8 cellular contexts compared by ENCODE assay signal in the genomic region with DNA sequence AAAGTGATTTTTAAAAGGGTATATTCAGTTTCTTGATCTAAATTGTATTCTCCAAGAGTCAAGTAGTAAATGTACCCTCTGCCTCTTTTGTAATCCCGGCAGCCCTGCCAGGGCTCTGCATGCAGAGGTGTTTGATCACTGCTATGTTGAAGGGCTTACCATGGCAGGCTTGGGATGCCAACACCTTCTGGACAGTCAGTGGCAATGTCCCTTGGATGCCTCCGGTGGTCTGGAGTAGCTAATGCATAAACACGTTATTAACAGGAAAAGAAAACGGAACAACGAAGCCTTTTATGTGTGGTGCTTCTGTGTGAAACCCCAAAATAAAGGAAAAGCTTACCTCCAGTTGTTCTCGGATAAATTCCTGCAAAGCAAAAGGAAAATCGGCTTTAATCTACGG. TPM values are rescaled to one million over a fixed set of nuclear protein-coding genes. Genes with fewer than 3 reads are reported as not detected.
DNase-seq lines count a peak whose midpoint lies in the region; ATAC-seq and TF ChIP-seq lines count a peak whose summit lies in the region.

No MANE protein-coding gene starts in this region.

- H3K27ac ChIP-seq in transverse colon (peak overlapping the region in 1 of 4 donors; percentile 4), neuronal stem cell (replicated peaks; ENCODE audit: low read length) (no peak overlapping the region)

- peak; percentile 23 for TF ChIP-seq CTCF in foreskin fibroblast (IDR thresholded peaks at IDR 0.05; ENCODE audit: low read depth, low read length)
- TF ChIP-seq CTCF in transverse colon (IDR thresholded peaks at IDR 0.05), result peak in 3 of 5 experiments; percentile 9 to 15 (median 9)

- H3K4me2 ChIP-seq in neuronal stem cell (ENCODE audit: insufficient read depth, low read length, poor library complexity, severe bottlenecking), result no peak overlapping the region

- no peak overlapping the region for H2BK120ac ChIP-seq in neuronal stem cell (ENCODE audit: low read depth, low read length)

- H2AFZ ChIP-seq in neuronal stem cell (ENCODE audit: low read length), result no peak overlapping the region

- intact Hi-C loops in Right ventricle myocardium inferior (cut with DNase I), result loop anchor here (2.0 kb wide), 1 partner anchor 20 kb away; a partner anchor contains a TSS
- intact Hi-C loops in cardiac septum (cut with DNase I), result no loop called here
- intact Hi-C loops in transverse colon (cut with DNase I; ENCODE audit: low total_unique reads), result no loop called here
- intact Hi-C loops in head of caudate nucleus (cut with DNase I), result no loop called here

- H4K91ac ChIP-seq in neuronal stem cell (ENCODE audit: low read depth, low read length, poor library complexity), result no peak overlapping the region

- H3K27me3 ChIP-seq in transverse colon, result no peaks in the 10 kb centered on the region
- no peaks in the 10 kb centered on the region for H3K27me3 ChIP-seq in neuronal stem cell (ENCODE audit: control insufficient read depth in 3 of 3, insufficient read depth in 3 of 3, low read depth in 1 of 3, low read length in 3 of 3)

- no peak overlapping the region for H3K14ac ChIP-seq in neuronal stem cell (ENCODE audit: low read length)

- no peak overlapping the region for H3K18ac ChIP-seq in neuronal stem cell (ENCODE audit: low read length)

- TF ChIP-seq EP300 in transverse colon (IDR thresholded peaks at IDR 0.05; ENCODE audit: low read depth), result no peak

- no peak overlapping the region for H2AK5ac ChIP-seq in neuronal stem cell (ENCODE audit: low read depth, low read length)

- 73 to 78% methylated on average over 8 of the region's 8 CpGs for WGBS in transverse colon (ENCODE audit: low coverage in 1 of 2), 2 donors
- no CpG with 5 or more reads among the region's 8 CpGs for WGBS in neuronal stem cell (ENCODE audit: extremely low coverage in 2 of 2, insufficient read length in 2 of 2, insufficient replicate concordance in 1 of 2), 2 donors

- H3K9ac ChIP-seq in neuronal stem cell (ENCODE audit: low read depth, low read length, poor library complexity), result no peak overlapping the region

- in situ Hi-C loops in transverse colon (cut with MboI; ENCODE audit: low pct_ligation_motif_present in 1 of 4, low pct_unique_long_range_greater_than_20kb in 1 of 4, low sequenced_read_pairs in 3 of 4), result no loop called here

- no peak overlapping the region for H2BK15ac ChIP-seq in neuronal stem cell (ENCODE audit: low read length)

- TF ChIP-seq POLR2A in transverse colon (IDR thresholded peaks at IDR 0.05), result no peak

- H3K9me3 ChIP-seq in transverse colon, result no peaks in the 10 kb centered on the region
- H3K9me3 ChIP-seq in neuronal stem cell (replicated peaks in 1 of 2; ENCODE audit: control insufficient read depth in 2 of 2, insufficient read depth in 1 of 2, low read depth in 1 of 2, low read length in 2 of 2), result peaks cover 0 to 3% of the 10 kb centered on the region in 2 donors

- H3K4me3 ChIP-seq in foreskin fibroblast (ENCODE audit: low read depth in 1 of 2, low read length in 2 of 2) (no peak overlapping the region), transverse colon (no peak overlapping the region), neuronal stem cell (ENCODE audit: low read length in 2 of 2) (no peak overlapping the region)

- no peak overlapping the region for H2BK12ac ChIP-seq in neuronal stem cell (ENCODE audit: low read length)

- no peak overlapping the region for H2BK5ac ChIP-seq in neuronal stem cell (ENCODE audit: low read length)

- H3K23ac ChIP-seq in neuronal stem cell (ENCODE audit: low read depth, low read length, poor library complexity), result no peak overlapping the region

- H3K4me1 ChIP-seq in transverse colon, result peaks cover 0 to 26% (median 9%) of the 10 kb centered on the region in 4 donors
- no peaks in the 10 kb centered on the region for H3K4me1 ChIP-seq in neuronal stem cell (ENCODE audit: control insufficient read depth in 2 of 2, insufficient read depth in 1 of 2, low read depth in 1 of 2, low read length in 2 of 2)

- peak; percentile 96 for ATAC-seq in Right ventricle myocardium inferior

- no peak overlapping the region for H4K8ac ChIP-seq in neuronal stem cell (ENCODE audit: low read depth, low read length)

- no peaks in the 10 kb centered on the region for H3K79me1 ChIP-seq in neuronal stem cell (ENCODE audit: low read depth, low read length)

- H3K36me3 ChIP-seq in transverse colon, result peaks cover 0 to 39% (median 12%) of the 10 kb centered on the region in 4 donors
- H3K36me3 ChIP-seq in neuronal stem cell (replicated peaks in 1 of 2; ENCODE audit: control insufficient read depth in 2 of 2, insufficient read depth in 2 of 2, low read length in 2 of 2), result peaks cover 12 to 15% of the 10 kb centered on the region in 2 donors

- no peak overlapping the region for H3K4ac ChIP-seq in neuronal stem cell (ENCODE audit: low read length)

- DNase-seq in Right ventricle myocardium inferior (ENCODE audit: missing footprints) (peak; percentile 75), cardiac septum (ENCODE audit: low spot score) (no peak), RPMI8226 (peak; percentile 19), foreskin fibroblast (peak in 1 of 2 donors; percentile 36), transverse colon (no peak), head of caudate nucleus (no peak), neuronal stem cell (ENCODE audit: low spot score) (no peak)
- DNase-seq in activated CD4-positive, CD25-positive, alpha-beta regulatory T cell treated with anti-CD3 and anti-CD28 coated beads, Interleukin-2, amount 50 U/mL, for 72 hours, result no peak

RNA-seq across cellular contexts. Expression of a gene that starts 19.9 kb away (rescaled TPM):
- 34.0 TPM for total RNA-seq in Right ventricle myocardium inferior
- 36.4 TPM for total RNA-seq in cardiac septum
- 10 to 100 TPM; 42.9 to 55.4 (median 51.1) TPM for total RNA-seq in transverse colon
- polyA plus RNA-seq in neuronal stem cell (2013, experiment 1 of 2), result 27.5 TPM
- polyA plus RNA-seq in neuronal stem cell (2013, experiment 2 of 2), result 27.3 TPM

RNA-seq across cellular contexts. Expression of a gene that starts 28.6 kb away (rescaled TPM):
- 20.2 TPM for total RNA-seq in Right ventricle myocardium inferior
- total RNA-seq in cardiac septum, result 20.0 TPM
- 10 to 100 TPM; 24.5 to 58.3 (median 42.5) TPM for total RNA-seq in transverse colon
- 7.5 TPM for polyA plus RNA-seq in neuronal stem cell (2013, experiment 1 of 2)
- 6.7 TPM for polyA plus RNA-seq in neuronal stem cell (2013, experiment 2 of 2)

RNA-seq across cellular contexts. Expression of a gene that starts 41.2 kb away (rescaled TPM):
- total RNA-seq in Right ventricle myocardium inferior (11.7 TPM), cardiac septum (12.2 TPM), transverse colon (10 to 100 TPM in 3 of 4 donors, 1 to 10 TPM in 1; 6.6 to 36.0 (median 23.2) TPM)
- polyA plus RNA-seq in neuronal stem cell (2013, experiment 1 of 2), result 71.8 TPM
- polyA plus RNA-seq in neuronal stem cell (2013, experiment 2 of 2), result 69.0 TPM

RNA-seq across cellular contexts. Expression of a gene that starts 46.8 kb away (rescaled TPM):
- total RNA-seq in Right ventricle myocardium inferior (11.4 TPM), cardiac septum (5.2 TPM), transverse colon (10 to 100 TPM in 1 of 4 donors, 1 to 10 TPM in 2, not detected in 1; 7.5 to 40.0 (median 8.1) TPM)
- 1.5 TPM for polyA plus RNA-seq in neuronal stem cell (2013, experiment 1 of 2)
- 1.1 TPM for polyA plus RNA-seq in neuronal stem cell (2013, experiment 2 of 2)

Comparison
In these comparisons a context has a peak if more than half of its experiments do, and no peak if none do; other contexts are left out.
1. DNase-seq: peak in Right ventricle myocardium inferior (single experiment) and RPMI8226 (single experiment); none in cardiac septum (single experiment), transverse colon (single experiment), activated CD4-positive, CD25-positive, alpha-beta regulatory T cell treated with anti-CD3 and anti-CD28 coated beads, Interleukin-2, amount 50 U/mL, for 72 hours (single experiment), head of caudate nucleus (0 of 42) and neuronal stem cell (single experiment).